In the genomic region with DNA sequence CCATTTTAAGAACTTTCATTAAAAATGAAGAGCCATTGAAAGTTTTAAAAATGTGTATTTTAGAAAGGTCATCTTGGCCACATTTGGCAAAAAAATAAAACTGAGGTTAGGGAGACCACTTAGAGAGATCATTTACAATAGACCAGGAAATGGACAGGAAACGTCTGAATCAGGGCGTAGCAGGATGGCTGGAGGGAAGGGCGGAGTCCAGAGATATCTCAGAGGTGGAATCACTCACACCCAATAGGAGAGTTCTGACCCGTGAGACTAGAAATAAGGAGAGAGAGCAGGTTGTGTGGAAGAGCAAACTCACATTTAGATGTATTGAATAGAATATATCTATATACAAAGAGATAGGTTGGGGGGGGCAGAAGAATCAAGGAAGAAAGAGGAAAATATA, we compare ENCODE assay signal across 1 cellular context.
TF ChIP-seq lines count a peak whose summit lies in the region.

No MANE protein-coding gene starts in this region.

TF ChIP-seq in K562, 482 proteins besides CTCF, POLR2A, EP300 and RAD21 (continued from another document):
- no peak for TF ChIP-seq NR2C1 (IDR thresholded peaks at IDR 0.05)
- no peak for TF ChIP-seq NR2C1 (tag; IDR thresholded peaks at IDR 0.05)
